ENCODE assay signal across 37 cellular contexts in the genomic region with DNA sequence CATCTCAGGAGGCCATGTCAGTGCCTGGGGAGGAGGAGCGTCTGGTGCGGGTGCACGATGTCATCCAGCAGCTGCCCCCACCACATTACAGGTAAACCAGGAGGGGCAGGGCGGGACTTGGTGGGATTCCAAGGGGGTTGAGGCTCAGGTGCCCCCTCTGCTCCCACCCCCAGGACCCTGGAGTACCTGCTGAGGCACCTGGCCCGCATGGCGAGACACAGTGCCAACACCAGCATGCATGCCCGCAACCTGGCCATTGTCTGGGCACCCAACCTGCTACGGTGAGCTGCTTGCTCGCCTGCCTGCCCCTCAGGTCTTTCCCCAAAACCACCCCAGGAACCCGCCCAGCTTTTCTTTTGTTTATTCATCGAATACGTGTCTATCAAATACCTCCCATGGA. TPM values are rescaled to one million over a fixed set of nuclear protein-coding genes. Genes with fewer than 3 reads are reported as not detected.
"Had no signal": no experiment of that assay in that cellular context is flagged by ENCODE, and none has a peak within 500 bp of the region (broad histone marks: within the 10 kb centered on the region; RNA-seq: fewer than 3 reads in every experiment).

No MANE protein-coding gene starts in this region.

- H3K4me1 ChIP-seq: Peyer's patch had no signal

- H3K36me3 Mint-ChIP-seq: activated naive CD8-positive, alpha-beta T cell treated with anti-CD3 and anti-CD28 coated beads for 36 hours had no signal

- H3K27me3 Mint-ChIP-seq: activated B cell treated with CpG ODN at 0.5 μM for 24 hours; activated CD8-positive, alpha-beta T cell treated with anti-CD3 and anti-CD28 coated beads for 36 hours; activated naive CD8-positive, alpha-beta T cell treated with anti-CD3 and anti-CD28 coated beads for 36 hours; activated T-helper 17 cell treated with anti-CD3 and anti-CD28 coated beads, Interleukin-2, amount 50 U/mL, for 72 hours; central memory CD8-positive, alpha-beta T cell; T-cell had no signal

- H3K4me1 Mint-ChIP-seq: activated B cell treated with CpG ODN at 0.5 μM for 24 hours; activated naive CD8-positive, alpha-beta T cell treated with anti-CD3 and anti-CD28 coated beads for 36 hours; activated T-helper 17 cell treated with anti-CD3 and anti-CD28 coated beads, Interleukin-2, amount 50 U/mL, for 72 hours; T-cell had no signal

- H3K27me3 ChIP-seq: brain microvascular endothelial cell, Peyer's patch had no signal

- H3K4me3 ChIP-seq: Peyer's patch had no signal

- ATAC-seq: activated T-cell treated with anti-CD3 and anti-CD28 coated beads, Interleukin-2, amount 50 U/mL, for 72 hours; activated T-helper 17 cell treated with anti-CD3 and anti-CD28 coated beads, Interleukin-2, amount 50 U/mL, for 72 hours; PC-3; SK-N-SH treated with all-trans-retinoic acid at 6 μM for 48 hours; T-cell had no signal

- H3K27ac Mint-ChIP-seq: activated B cell treated with CpG ODN at 0.5 μM for 24 hours; activated naive CD8-positive, alpha-beta T cell treated with anti-CD3 and anti-CD28 coated beads for 36 hours; activated T-cell treated with anti-CD3 and anti-CD28 coated beads, Interleukin-2, amount 50 U/mL, for 72 hours; activated T-helper 17 cell treated with anti-CD3 and anti-CD28 coated beads, Interleukin-2, amount 50 U/mL, for 72 hours; T-cell had no signal

- H3K27ac ChIP-seq: brain microvascular endothelial cell, Peyer's patch, VCaP had no signal

- H3K9me3 ChIP-seq: Peyer's patch had no signal

- H3K4me3 Mint-ChIP-seq: activated B cell treated with CpG ODN at 0.5 μM for 24 hours; activated CD8-positive, alpha-beta T cell treated with anti-CD3 and anti-CD28 coated beads for 36 hours; activated naive CD8-positive, alpha-beta T cell treated with anti-CD3 and anti-CD28 coated beads for 36 hours; activated T-cell treated with anti-CD3 and anti-CD28 coated beads, Interleukin-2, amount 50 U/mL, for 72 hours; activated T-helper 17 cell treated with anti-CD3 and anti-CD28 coated beads, Interleukin-2, amount 50 U/mL, for 72 hours; central memory CD8-positive, alpha-beta T cell; T-cell had no signal

- DNase-seq: activated B cell treated with CpG ODN at 0.5 μM for 24 hours; activated CD4-positive, alpha-beta T cell treated with anti-CD3 and anti-CD28 coated beads for 4 hours; activated CD4-positive, alpha-beta T cell treated with anti-CD3 and anti-CD28 coated beads, Interleukin-2, amount 50 U/mL, for 4 hours; activated CD4-positive, CD25-positive, alpha-beta regulatory T cell treated with anti-CD3 and anti-CD28 coated beads, Interleukin-2, amount 50 U/mL, for 72 hours; activated CD8-positive, alpha-beta T cell treated with anti-CD3 and anti-CD28 coated beads for 36 hours; activated effector memory CD4-positive, alpha-beta T cell treated with anti-CD3 and anti-CD28 coated beads, Interleukin-2, amount 50 U/mL, for 16 hours; activated naive CD4-positive, alpha-beta T cell; activated naive CD4-positive, alpha-beta T cell treated with anti-CD3 and anti-CD28 coated beads, Interleukin-2, amount 50 U/mL, for 16 hours; activated naive CD8-positive, alpha-beta T cell treated with anti-CD3 and anti-CD28 coated beads for 36 hours; activated T-cell treated with anti-CD3 and anti-CD28 coated beads, Interleukin-2, amount 50 U/mL, for 1 hour; activated T-cell treated with anti-CD3 and anti-CD28 coated beads, Interleukin-2, amount 50 U/mL, for 72 hours; amniotic stem cell; brain microvascular endothelial cell; Karpas-422; NCI-H1105; NCI-H1417 treated with DMSO at 0.1 percent for 48 hours; NCI-H187 treated with DMSO at 0.1 percent for 48 hours; NCI-H2081; NCI-H226; NCI-H446 treated with DMSO at 0.1 percent for 48 hours; NCI-H524; PC-3; RPMI8226; SIG-M5; T-cell; T-helper 2 cell; T-helper 9 cell had no signal

- H3K36me3 ChIP-seq: brain microvascular endothelial cell had no signal

- H3K9me3 Mint-ChIP-seq: activated B cell treated with CpG ODN at 0.5 μM for 24 hours; activated CD8-positive, alpha-beta T cell treated with anti-CD3 and anti-CD28 coated beads for 36 hours; activated naive CD8-positive, alpha-beta T cell treated with anti-CD3 and anti-CD28 coated beads for 36 hours; activated T-cell treated with anti-CD3 and anti-CD28 coated beads, Interleukin-2, amount 50 U/mL, for 72 hours; activated T-helper 17 cell treated with anti-CD3 and anti-CD28 coated beads, Interleukin-2, amount 50 U/mL, for 72 hours; central memory CD8-positive, alpha-beta T cell; T-cell had no signal

RNA-seq across cellular contexts. Expression of a gene that starts 25.8 kb away (rescaled TPM):
- total RNA-seq: activated B cell treated with CpG ODN at 0.5 μM for 24 hours; activated T-helper 17 cell treated with anti-CD3 and anti-CD28 coated beads, Interleukin-2, amount 50 U/mL, for 72 hours; PC-3; SK-MEL-5 had no signal

RNA-seq across cellular contexts. Expression of a gene that starts 30.1 kb away (rescaled TPM):
- total RNA-seq: activated B cell treated with CpG ODN at 0.5 μM for 24 hours; activated CD8-positive, alpha-beta memory T cell treated with anti-CD3 and anti-CD28 coated beads for 36 hours; activated CD8-positive, alpha-beta T cell treated with anti-CD3 and anti-CD28 coated beads for 36 hours; activated naive CD8-positive, alpha-beta T cell treated with anti-CD3 and anti-CD28 coated beads for 36 hours; activated T-cell treated with anti-CD3 and anti-CD28 coated beads, Interleukin-2, amount 50 U/mL, for 72 hours; aorta; chondrocyte; MCF 10A; PC-3; Peyer's patch; SK-MEL-5; T-cell had no signal
- polyA plus RNA-seq: aorta had no signal
